ENCODE assay signal across 8 cellular contexts in the genomic region with DNA sequence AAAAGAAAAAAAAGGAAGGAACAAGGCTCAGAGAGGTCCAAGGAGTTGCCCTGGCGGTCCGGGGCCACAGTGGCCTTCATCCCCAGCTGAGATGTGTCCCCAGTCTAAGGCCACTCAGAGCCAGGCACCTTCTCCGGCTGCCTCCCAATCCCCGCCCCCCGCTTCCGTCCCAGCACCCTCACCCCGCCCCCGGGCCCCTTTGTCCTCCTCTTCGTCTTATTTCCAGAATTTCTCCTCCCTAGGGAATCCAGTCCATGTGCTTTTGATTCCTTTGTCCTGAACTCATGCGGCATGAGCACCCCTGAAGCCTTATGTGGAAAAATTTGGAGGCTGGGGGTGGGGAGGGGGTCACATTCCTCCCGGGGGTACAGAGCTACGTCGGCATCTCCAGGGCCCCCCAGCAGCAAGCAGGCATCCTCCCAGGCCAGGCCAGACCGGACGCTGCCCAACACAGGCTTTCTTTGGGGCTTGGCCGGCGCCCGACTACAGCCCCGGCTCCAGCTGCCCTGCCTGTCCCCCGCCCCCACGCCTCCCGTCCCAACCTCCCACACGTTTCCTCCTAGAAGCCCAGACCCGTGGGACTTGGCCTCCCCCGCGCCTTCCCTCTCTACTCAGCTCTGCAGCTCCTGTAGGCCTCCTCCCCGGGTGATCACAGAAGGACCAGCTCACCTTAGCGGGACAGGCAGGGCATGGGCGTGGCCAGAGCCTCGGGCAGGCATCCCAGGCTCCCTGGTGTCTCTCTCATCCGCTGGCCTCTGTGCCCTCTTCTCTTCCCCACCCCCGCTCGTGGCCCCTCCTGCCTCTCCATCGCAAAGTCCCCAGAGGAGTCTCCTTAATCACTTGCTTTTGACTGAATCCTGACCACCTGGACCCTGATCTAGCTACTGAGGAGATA. TPM values are rescaled to one million over a fixed set of nuclear protein-coding genes. Genes with fewer than 3 reads are reported as not detected.
DNase-seq lines count a peak whose midpoint lies in the region; ATAC-seq and TF ChIP-seq lines count a peak whose summit lies in the region.

No MANE protein-coding gene starts in this region.

- POLR2A ChIA-PET in PC-3 (lab: Charles Lee; ENCODE audit: unreplicated experiment): no interaction called here

- CTCF ChIA-PET in PC-3 (lab: Charles Lee): interaction anchor here (1.0 kb wide), 2 partner anchors 39 to 43 kb away, joined by 3 to 9 read pairs; no protein-coding TSS in a partner anchor

- no peaks in the 10 kb centered on the region for H3K36me3 ChIP-seq in PC-3 (ENCODE audit: low read depth, low read length)
- H3K36me3 ChIP-seq in hepatocyte (replicated peaks; ENCODE audit: insufficient read depth, low read depth): no peaks in the 10 kb centered on the region

- peaks cover 5% of the 10 kb centered on the region for H3K36me3 Mint-ChIP-seq in activated naive CD8-positive, alpha-beta T cell treated with anti-CD3 and anti-CD28 coated beads, Interleukin-2, amount 50 U/mL, for 24 hours (ENCODE audit: low read depth)

- H3K9me2 ChIP-seq in PC-3 (replicated peaks; ENCODE audit: low read length) (no peaks in the 10 kb centered on the region), hepatocyte (replicated peaks; ENCODE audit: insufficient read depth) (no peaks in the 10 kb centered on the region)

- peaks cover 59% of the 10 kb centered on the region for H3K4me1 Mint-ChIP-seq in activated naive CD8-positive, alpha-beta T cell treated with anti-CD3 and anti-CD28 coated beads, Interleukin-2, amount 50 U/mL, for 24 hours

- WGBS in hepatocyte (ENCODE audit: low lambda C conversion rate, missing lambda C conversion rate): 8% methylated on average over 29 of the region's 34 CpGs

- intact Hi-C loops in PC-3 (cut with micrococcal nuclease): no loop called here
- intact Hi-C loops in sciatic nerve (cut with DNase I): no loop called here

- peak overlapping the region; percentile 96 for H3K27ac Mint-ChIP-seq in activated naive CD8-positive, alpha-beta T cell treated with anti-CD3 and anti-CD28 coated beads, Interleukin-2, amount 50 U/mL, for 24 hours

- TF ChIP-seq CTCF in PC-3 (conservative IDR thresholded peaks at IDR 0.05; ENCODE audit: low read depth, low read length) (no peak), hepatocyte (IDR thresholded peaks at IDR 0.05; ENCODE audit: poor library complexity) (no peak)

- H3K27me3 ChIP-seq in PC-3 (ENCODE audit: low read length): no peaks in the 10 kb centered on the region
- H3K27me3 ChIP-seq in hepatocyte: no peaks in the 10 kb centered on the region

- peak; percentile 79 for ATAC-seq in PC-3
- peak; percentile 57 for ATAC-seq in activated naive CD8-positive, alpha-beta T cell treated with anti-CD3 and anti-CD28 coated beads, Interleukin-2, amount 50 U/mL, for 24 hours
- peak; percentile 75 for ATAC-seq in sciatic nerve
- no peak for ATAC-seq in HG03175 (IDR thresholded peaks at IDR 0.05; ENCODE audit: unreplicated experiment)
- no peak for ATAC-seq in GM18873 (IDR thresholded peaks at IDR 0.05; ENCODE audit: low FRiP score, unreplicated experiment)

- H3K4me1 ChIP-seq in PC-3 (ENCODE audit: insufficient read depth, low read length) (peaks cover 8% of the 10 kb centered on the region), hepatocyte (ENCODE audit: insufficient read depth) (peaks cover 9% of the 10 kb centered on the region)

- H3K4me3 Mint-ChIP-seq in activated naive CD8-positive, alpha-beta T cell treated with anti-CD3 and anti-CD28 coated beads, Interleukin-2, amount 50 U/mL, for 24 hours: peak overlapping the region; percentile 87

- peak overlapping the region; percentile 51; the same call in 1 of the 2 replicates for H3K4me3 ChIP-seq in PC-3 (ENCODE audit: low read length)
- H3K4me3 ChIP-seq in hepatocyte: no peak overlapping the region

- H3F3A ChIP-seq in PC-3 (ENCODE audit: low read length, unreplicated experiment): no peaks in the 10 kb centered on the region

- H4K20me1 ChIP-seq in PC-3 (ENCODE audit: low read length) (no peaks in the 10 kb centered on the region), hepatocyte (ENCODE audit: insufficient read depth, poor library complexity, severe bottlenecking) (no peaks in the 10 kb centered on the region)

- H3K27ac ChIP-seq in PC-3 (ENCODE audit: low read length) (peak overlapping the region; percentile 15; the same call in 1 of the 2 replicates), hepatocyte (peak overlapping the region; percentile 61)

- peak; percentile 38 for DNase-seq in NCI-H2029 (lab: John Stamatoyannopoulos, UW)
- no peak for DNase-seq in NCI-H2029 treated with DMSO at 0.1 percent for 48 hours (lab: John Stamatoyannopoulos, UW)
- peak; percentile 69 for DNase-seq in PC-3
- DNase-seq in activated naive CD8-positive, alpha-beta T cell treated with anti-CD3 and anti-CD28 coated beads, Interleukin-2, amount 50 U/mL, for 24 hours: peak; percentile 79
- DNase-seq in hepatocyte (ENCODE audit: low spot score): peak; percentile 69
- peak; percentile 70 for DNase-seq in sciatic nerve (ENCODE audit: low spot score)

- H3K4me2 ChIP-seq in PC-3 (ENCODE audit: low read length) (peak overlapping the region; percentile 66), hepatocyte (peak overlapping the region; percentile 69)

- H3K79me2 ChIP-seq in PC-3 (ENCODE audit: low read length) (no peaks in the 10 kb centered on the region), hepatocyte (no peaks in the 10 kb centered on the region)

- H3K9me3 Mint-ChIP-seq in activated naive CD8-positive, alpha-beta T cell treated with anti-CD3 and anti-CD28 coated beads, Interleukin-2, amount 50 U/mL, for 24 hours: no peaks in the 10 kb centered on the region

- H3K27me3 Mint-ChIP-seq in activated naive CD8-positive, alpha-beta T cell treated with anti-CD3 and anti-CD28 coated beads, Interleukin-2, amount 50 U/mL, for 24 hours: no peaks in the 10 kb centered on the region

- no TSS peak for BruUV-seq in PC-3 (replicated peaks; lab: Mats Ljungman, UMichigan)

- H3K9me3 ChIP-seq in PC-3 (ENCODE audit: low read length): no peaks in the 10 kb centered on the region
- no peaks in the 10 kb centered on the region for H3K9me3 ChIP-seq in hepatocyte (ENCODE audit: low read depth)

- H2AFZ ChIP-seq in PC-3 (ENCODE audit: low read length) (peak overlapping the region; percentile 56), hepatocyte (peak overlapping the region; percentile 56)

- peak overlapping the region; percentile 30 for H3K9ac ChIP-seq in PC-3 (ENCODE audit: low read length)

RNA-seq across cellular contexts. Expression of a gene that starts 17.8 kb away (rescaled TPM):
- total RNA-seq in PC-3 (2014; rRNA removed): 105 and 120 TPM in 2 replicates
- total RNA-seq in hepatocyte: 4.5 and 5.0 TPM in 2 replicates
- 7.3 and 13.1 TPM in 2 replicates for polyA plus RNA-seq in hepatocyte
- total RNA-seq in sciatic nerve: 38.7 TPM

RNA-seq across cellular contexts. Expression of a gene that starts 55.7 kb away (rescaled TPM):
- total RNA-seq in PC-3 (2014; rRNA removed) (308 and 311 TPM in 2 replicates), hepatocyte (51.8 and 79.2 TPM in 2 replicates), sciatic nerve (44.2 TPM)
- polyA plus RNA-seq in hepatocyte: 106 and 135 TPM in 2 replicates

Comparison
In these comparisons a context has a peak if more than half of its experiments do, and no peak if none do; other contexts are left out.
1. ATAC-seq: peak in PC-3 (single experiment), activated naive CD8-positive, alpha-beta T cell treated with anti-CD3 and anti-CD28 coated beads, Interleukin-2, amount 50 U/mL, for 24 hours (single experiment) and sciatic nerve (single experiment); none in HG03175 (single experiment) and GM18873 (single experiment).